ENCODE assay signal across 6 cellular contexts in genomic region chr19:48896191-48896720, GRCh38. TPM values are rescaled to one million over a fixed set of nuclear protein-coding genes. Genes with fewer than 3 reads are reported as not detected.
DNase-seq lines count a peak whose midpoint lies in the region; TF ChIP-seq lines count a peak whose summit lies in the region.

No MANE protein-coding gene starts in this region.

- no peak for DNase-seq in RWPE1 (ENCODE audit: low spot score)
- DNase-seq in esophagus muscularis mucosa (ENCODE audit: extremely low spot score): peak; percentile 93
- DNase-seq in inferior parietal cortex (ENCODE audit: extremely low spot score): no peak
- no peak for DNase-seq in GM10266 (ENCODE audit: extremely low spot score)
- DNase-seq in NCI-H2107 treated with DMSO at 0.1 percent for 48 hours (lab: John Stamatoyannopoulos, UW; ENCODE audit: unreplicated experiment): no peak

- no peak for TF ChIP-seq CTCF in RWPE1 (conservative IDR thresholded peaks at IDR 0.05; ENCODE audit: low read depth)
- no peak for TF ChIP-seq CTCF in esophagus muscularis mucosa (IDR thresholded peaks at IDR 0.05)
- no peak for TF ChIP-seq CTCF in GM10266 (IDR thresholded peaks at IDR 0.05; ENCODE audit: control insufficient read depth, insufficient read depth, low read depth, missing control alignments)

- POLR2A ChIA-PET in RWPE1 (lab: Yijun Ruan, JAX; ENCODE audit: low non-redundant PET): no interaction called here

- TF ChIP-seq POLR2A in esophagus muscularis mucosa (IDR thresholded peaks at IDR 0.05; ENCODE audit: low read depth): no peak

- intact Hi-C loops in esophagus muscularis mucosa (cut with DNase I): no loop called here

- WGBS in esophagus muscularis mucosa: 15% methylated on average over 24 of the region's 25 CpGs

- H3K4me1 ChIP-seq in esophagus muscularis mucosa: peaks cover 16 to 35% (median 34%) of the 10 kb centered on the region in 4 donors
- peaks cover 7 to 18% (median 10%) of the 10 kb centered on the region in 3 donors for H3K4me1 ChIP-seq in skeletal muscle tissue (ENCODE audit: control insufficient read depth in 3 of 3, insufficient read depth in 3 of 3, low read length in 3 of 3)

- H3K4me3 ChIP-seq in esophagus muscularis mucosa (peak overlapping the region; percentile 52 to 61 (median 58)), skeletal muscle tissue (ENCODE audit: low read length in 3 of 3) (peak overlapping the region in 2 of 3 donors; percentile 38 to 41)

- no peak for TF ChIP-seq EP300 in esophagus muscularis mucosa (IDR thresholded peaks at IDR 0.05)

- H3K9ac ChIP-seq in skeletal muscle tissue (ENCODE audit: low read depth in 1 of 3, low read length in 3 of 3): peak overlapping the region in 1 of 3 donors; percentile 10

- H3K36me3 ChIP-seq in esophagus muscularis mucosa (no peaks in the 10 kb centered on the region), skeletal muscle tissue (ENCODE audit: control insufficient read depth in 3 of 3, insufficient read depth in 3 of 3, low read length in 3 of 3) (peaks cover 0 to 2% (median 0%) of the 10 kb centered on the region in 3 donors)

- CTCF ChIA-PET in RWPE1 (lab: Yijun Ruan, JAX): no interaction called here

- H3K9me3 ChIP-seq in esophagus muscularis mucosa (no peaks in the 10 kb centered on the region), skeletal muscle tissue (ENCODE audit: control insufficient read depth in 3 of 3, low read length in 3 of 3) (no peaks in the 10 kb centered on the region)

- H3K27me3 ChIP-seq in esophagus muscularis mucosa (no peaks in the 10 kb centered on the region), skeletal muscle tissue (ENCODE audit: control insufficient read depth in 3 of 3, insufficient read depth in 3 of 3, low read length in 3 of 3) (peaks cover 0 to 11% (median 6%) of the 10 kb centered on the region in 3 donors)

- H3K27ac ChIP-seq in RWPE1 (peak overlapping the region; percentile 91), esophagus muscularis mucosa (replicated peaks in 1 of 4) (peak overlapping the region; percentile 79 to 87 (median 83)), skeletal muscle tissue (ENCODE audit: low read depth, low read length) (peak overlapping the region; percentile 25)

RNA-seq across cellular contexts. Expression of gene TULP2, which starts 2.3 kb away (rescaled TPM):
- 1 to 10 TPM in 1 of 4 donors, under 1 TPM in 3; 0.75 to 1.3 (median 0.83) TPM for total RNA-seq in esophagus muscularis mucosa
- total RNA-seq in skeletal muscle tissue: not detected

RNA-seq across cellular contexts. Expression of gene NUCB1, which starts 3.9 kb away (rescaled TPM):
- total RNA-seq in esophagus muscularis mucosa (100 to 1,000 TPM; 179 to 356 (median 284) TPM), skeletal muscle tissue (107 TPM)

RNA-seq across cellular contexts. Expression of gene PPP1R15A, which starts 24.0 kb away (rescaled TPM):
- total RNA-seq in esophagus muscularis mucosa (10 to 100 TPM; 40.3 to 98.7 (median 64.4) TPM), skeletal muscle tissue (26.1 TPM)

RNA-seq across cellular contexts. Expression of gene PLEKHA4, which starts 27.8 kb away (rescaled TPM):
- 10 to 100 TPM; 11.4 to 27.4 (median 18.9) TPM for total RNA-seq in esophagus muscularis mucosa
- total RNA-seq in skeletal muscle tissue: 14.1 TPM

RNA-seq across cellular contexts. Expression of gene DHDH, which starts 37.2 kb away (rescaled TPM):
- total RNA-seq in esophagus muscularis mucosa: under 1 TPM in 1 of 4 donors, not detected in 3; 0.57 TPM
- total RNA-seq in skeletal muscle tissue: not detected

Comparison
In these comparisons a context has a peak if more than half of its experiments do, and no peak if none do; other contexts are left out.
1. H3K27ac ChIP-seq: peak in every context shown above with its lines; median percentile 91 in RWPE1; 83 in esophagus muscularis mucosa; 25 in skeletal muscle tissue.